Comparison of ENCODE assay signal across 24 cellular contexts in the genomic region with DNA sequence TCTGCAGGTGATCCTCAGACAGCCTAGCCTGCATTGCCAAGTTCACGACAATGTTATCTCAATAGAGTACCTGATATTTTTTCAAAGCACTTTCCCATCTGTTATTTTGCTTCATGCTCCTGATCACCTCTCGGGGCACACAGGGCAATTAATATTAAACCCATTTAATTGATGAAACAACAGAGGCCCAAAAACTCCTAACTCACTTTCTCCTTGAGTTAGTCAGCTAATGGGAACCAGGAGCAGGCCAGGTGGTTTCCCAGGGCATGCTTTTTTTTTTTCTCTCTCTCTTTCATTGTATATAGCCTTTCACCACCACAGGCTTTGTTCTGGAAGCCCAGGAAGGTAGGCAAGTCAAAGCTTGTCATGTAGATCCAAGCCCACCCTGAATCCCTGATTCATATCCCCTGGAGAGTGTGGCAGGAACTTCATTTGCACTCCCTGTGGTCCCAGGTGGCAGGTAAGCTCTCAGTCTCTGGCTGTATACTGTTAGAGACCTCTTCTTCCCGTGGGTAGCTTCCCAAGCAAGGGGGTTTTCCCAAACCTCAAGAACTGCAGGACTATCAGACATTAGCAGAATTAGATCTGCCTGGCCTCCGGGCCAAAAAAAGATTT.
"Had no signal": no experiment of that assay in that cellular context is flagged by ENCODE, and none has a peak within 500 bp of the region (broad histone marks: within the 10 kb centered on the region; RNA-seq: fewer than 3 reads in every experiment).

No MANE protein-coding gene starts in this region.

- H3K27me3 ChIP-seq: dorsolateral prefrontal cortex, neural progenitor cell, right atrium auricular region, tibial nerve had no signal

- H3K9me3 ChIP-seq: mucosa of descending colon, prostate gland, right atrium auricular region, tibial nerve had no signal

- H3K4me1 ChIP-seq: prostate gland, tibial nerve had no signal

- H2AFZ ChIP-seq: neural progenitor cell had no signal

- H3K27ac Mint-ChIP-seq: neural progenitor cell had no signal

- H3K9ac ChIP-seq: neural progenitor cell had no signal

- H3K9me3 Mint-ChIP-seq: activated naive CD4-positive, alpha-beta T cell treated with anti-CD3 and anti-CD28 coated beads, Interleukin-2, amount 50 U/mL, for 72 hours; neural progenitor cell had no signal

- ATAC-seq: activated naive CD4-positive, alpha-beta T cell treated with anti-CD3 and anti-CD28 coated beads, Interleukin-2, amount 50 U/mL, for 72 hours; left ventricle myocardium superior; mucosa of descending colon; stimulated activated naive CD8-positive, alpha-beta T cell treated with anti-CD3 and anti-CD28 coated beads, Interleukin-15, Interleukin-2, amounts not matched to agents 100 U/mL and 50 U/mL, for 24 hours had no signal

- DNase-seq: activated CD4-positive, alpha-beta T cell treated with anti-CD3 and anti-CD28 coated beads, Interleukin-2, amount 50 U/mL, for 48 hours; activated gamma-delta T cell; amniotic stem cell; dorsolateral prefrontal cortex; foreskin melanocyte; head of caudate nucleus; kidney glomerular epithelial cell; left ventricle myocardium superior; mesenchymal stem cell; mucosa of descending colon; naive B cell; stimulated activated CD4-positive, alpha-beta T cell treated with anti-CD3 and anti-CD28 coated beads, Interleukin-12 subunit alpha, Interleukin-12 subunit beta, amount 100 ng/mL, for 4 hours; stimulated activated CD4-positive, alpha-beta T cell treated with anti-CD3 and anti-CD28 coated beads, Interleukin-1b, Interleukin-23, amount 100 ng/mL, for 48 hours; stimulated activated CD8-positive, alpha-beta memory T cell treated with anti-CD3 and anti-CD28 coated beads, Interleukin-4, amount 100 ng/mL, for 48 hours; stimulated activated naive CD8-positive, alpha-beta T cell treated with anti-CD3 and anti-CD28 coated beads, Interleukin-15, Interleukin-2, amounts not matched to agents 100 U/mL and 50 U/mL, for 24 hours; substantia nigra; WERI-Rb-1 had no signal

- H3K4me3 ChIP-seq: dorsolateral prefrontal cortex, mucosa of descending colon, neural progenitor cell, prostate gland, right atrium auricular region, tibial nerve had no signal

- H3K4me2 ChIP-seq: neural progenitor cell had no signal

- H3K4me3 Mint-ChIP-seq: naive B cell, neural progenitor cell had no signal

- H3K27ac ChIP-seq: dorsolateral prefrontal cortex, epithelial cell of prostate, neural progenitor cell, prostate gland, right atrium auricular region, tibial nerve, WERI-Rb-1 had no signal

- H3K36me3 Mint-ChIP-seq: activated naive CD4-positive, alpha-beta T cell treated with anti-CD3 and anti-CD28 coated beads, Interleukin-2, amount 50 U/mL, for 72 hours; naive B cell; neural progenitor cell had no signal

- H3K36me3 ChIP-seq: neural progenitor cell, prostate gland, right atrium auricular region, tibial nerve, WERI-Rb-1 had no signal

- FAIRE-seq: urothelium cell line had no signal

- H3K27me3 Mint-ChIP-seq: naive B cell had no signal
